In the genomic region with DNA sequence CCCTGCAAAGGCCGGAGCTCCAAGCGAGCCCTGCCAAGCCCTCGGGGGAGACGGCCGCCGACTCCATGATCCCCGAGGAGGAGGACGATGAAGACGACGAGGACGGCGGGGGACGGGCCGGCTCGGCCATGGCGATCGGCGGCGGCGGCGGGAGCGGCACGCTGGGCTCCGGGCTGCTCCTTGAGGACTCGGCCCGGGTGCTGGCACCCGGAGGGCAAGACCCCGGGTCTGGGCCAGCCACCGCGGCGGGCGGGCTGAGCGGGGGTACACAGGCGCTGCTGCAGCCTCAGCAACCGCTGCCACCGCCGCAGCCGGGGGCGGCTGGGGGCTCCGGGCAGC, we compare ENCODE assay signal across 1 cellular context.
TF ChIP-seq lines count a peak whose summit lies in the region.

No MANE protein-coding gene starts in this region.

TF ChIP-seq in K562, 482 proteins besides CTCF, POLR2A, EP300 and RAD21:
- TF ChIP-seq RBFOX2 (IDR thresholded peaks at IDR 0.05; ENCODE audit: low read depth, low read length) = peak; percentile 64; the same call in 1 of the 2 replicates
- peak; percentile 49 for TF ChIP-seq POLR2G (IDR thresholded peaks at IDR 0.05; ENCODE audit: low read depth, low read length)
